In genomic region chr17:76262732-76263344, GRCh38 we compare ENCODE assay signal across 8 cellular contexts.
DNase-seq lines count a peak whose midpoint lies in the region; ATAC-seq and TF ChIP-seq lines count a peak whose summit lies in the region.

No MANE protein-coding gene starts in this region.

- peak overlapping the region; percentile 16 to 36 for H3K4me3 ChIP-seq in neutrophil (ENCODE audit: low read depth in 1 of 2, low read length in 1 of 2)

- ATAC-seq in GM21528 (IDR thresholded peaks at IDR 0.05; ENCODE audit: low FRiP score, unreplicated experiment) = no peak
- ATAC-seq in HG03520 (IDR thresholded peaks at IDR 0.05; ENCODE audit: unreplicated experiment) = no peak

- no peaks in the 10 kb centered on the region for H3K9me3 ChIP-seq in neutrophil

- peak overlapping the region; percentile 96 for H3K27ac ChIP-seq in neutrophil

- no peaks in the 10 kb centered on the region for H3K27me3 ChIP-seq in neutrophil

- H3K36me3 ChIP-seq in neutrophil = peaks cover 3% of the 10 kb centered on the region

- DNase-seq in NCI-H1417 (lab: John Stamatoyannopoulos, UW) (peak in 2 of 3 experiments; percentile 23 to 53), NCI-H1417 treated with DMSO at 0.1 percent for 48 hours (lab: John Stamatoyannopoulos, UW) (no peak), NCI-H510A (lab: John Stamatoyannopoulos, UW) (peak; percentile 65), astrocyte of the hippocampus (ENCODE audit: low read depth, low spot score) (peak; percentile 61), NCI-H1930 (lab: John Stamatoyannopoulos, UW) (no peak)

- H3K4me1 ChIP-seq in neutrophil (ENCODE audit: control insufficient read depth in 1 of 2, insufficient read depth in 1 of 2, low read depth in 1 of 2, low read length in 1 of 2) = peaks cover 68 to 69% of the 10 kb centered on the region in 2 experiments

- TF ChIP-seq CTCF in neutrophil (IDR thresholded peaks at IDR 0.05) = no peak

Comparison
In these comparisons a context has a peak if more than half of its experiments do, and no peak if none do; other contexts are left out.
1. DNase-seq: peak in NCI-H1417 (2 of 3), NCI-H510A (single experiment) and astrocyte of the hippocampus (single experiment); none in NCI-H1417 treated with DMSO at 0.1 percent for 48 hours (single experiment) and NCI-H1930 (0 of 2).